ENCODE assay signal across 7 cellular contexts in the genomic region with DNA sequence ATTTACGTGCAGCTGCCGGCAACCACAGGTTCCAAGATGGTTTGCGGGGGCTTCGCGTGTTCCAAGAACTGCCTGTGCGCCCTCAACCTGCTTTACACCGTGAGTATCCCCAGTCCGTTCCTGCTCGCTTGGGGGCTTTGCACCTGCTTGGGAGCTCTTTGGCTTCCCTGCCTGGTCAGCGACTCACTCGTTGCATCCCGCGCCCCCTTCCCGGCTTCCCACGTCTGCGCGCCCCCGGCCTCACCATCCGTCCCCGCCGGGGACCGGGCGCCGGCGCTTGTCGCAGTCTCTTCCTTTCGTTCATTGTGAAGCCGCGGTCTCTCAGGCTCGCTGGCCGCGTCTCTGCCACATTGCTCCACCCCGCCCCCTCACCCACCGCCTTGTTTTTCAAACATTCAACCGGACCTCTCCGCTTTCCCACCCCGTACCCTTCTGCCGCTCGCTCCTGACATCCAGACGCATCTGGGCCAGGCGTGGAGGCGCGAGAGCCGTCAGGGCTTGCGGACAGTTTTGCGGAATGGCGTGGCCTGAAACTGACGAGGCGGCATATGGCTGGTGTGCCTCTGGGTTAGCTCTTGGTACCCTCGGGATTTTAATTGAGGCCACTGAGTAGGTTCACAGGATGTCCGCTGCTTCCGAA. TPM values are rescaled to one million over a fixed set of nuclear protein-coding genes. Genes with fewer than 3 reads are reported as not detected.
DNase-seq lines count a peak whose midpoint lies in the region; ATAC-seq and TF ChIP-seq lines count a peak whose summit lies in the region.

No MANE protein-coding gene starts in this region.

- intact Hi-C loops in sciatic nerve (cut with DNase I): no loop called here

- in situ Hi-C loops in astrocyte of the cerebellum (cut with HindIII; ENCODE audit: low sequenced_read_pairs): no loop called here

- ATAC-seq in HG02678 (IDR thresholded peaks at IDR 0.05; ENCODE audit: unreplicated experiment) (peak; percentile 28), sciatic nerve (peak; percentile 55), HG03378 (IDR thresholded peaks at IDR 0.05; ENCODE audit: unreplicated experiment) (no peak)

- no peaks in the 10 kb centered on the region for H3K27me3 ChIP-seq in GM06990 (replicated peaks; ENCODE audit: control insufficient read depth, insufficient read depth, low read length)

- no peaks in the 10 kb centered on the region for H3K36me3 ChIP-seq in GM06990 (ENCODE audit: control insufficient read depth, insufficient read depth, low read length)

- H3K4me3 ChIP-seq in GM06990 (replicated peaks; ENCODE audit: low read depth, low read length): peak overlapping the region; percentile 22
- H3K4me3 ChIP-seq in astrocyte of the cerebellum (ENCODE audit: low read depth, low read length): peak overlapping the region; percentile 74
- peak overlapping the region; percentile 81 for H3K4me3 ChIP-seq in iPS-11a (ENCODE audit: low read depth, low read length)

- TF ChIP-seq CTCF in GM06990 (IDR thresholded peaks at IDR 0.05; ENCODE audit: insufficient read depth, low read length, poor library complexity, severe bottlenecking): no peak
- no peak for TF ChIP-seq CTCF in astrocyte of the cerebellum (IDR thresholded peaks at IDR 0.05; ENCODE audit: low read depth, low read length, missing control alignments)

- DNase-seq in GM06990 (ENCODE audit: extremely low read depth, insufficient read length) (peak; percentile 17), NCI-H748 (lab: John Stamatoyannopoulos, UW; ENCODE audit: unreplicated experiment) (peak; percentile 83), astrocyte of the cerebellum (ENCODE audit: low read depth) (no peak), sciatic nerve (ENCODE audit: low spot score) (peak; percentile 62)

RNA-seq across cellular contexts. Expression of a gene that starts 0.5 kb away (rescaled TPM):
- 30.7 TPM for total RNA-seq in sciatic nerve

RNA-seq across cellular contexts. Expression of a gene that starts 50.7 kb away (rescaled TPM):
- total RNA-seq in sciatic nerve: 0.40 TPM

Comparison
In these comparisons a context has a peak if more than half of its experiments do, and no peak if none do; other contexts are left out.
1. H3K4me3 ChIP-seq: peak in every context shown above with its lines; median percentile 81 in iPS-11a; 74 in astrocyte of the cerebellum; 22 in GM06990.